8 cellular contexts compared by ENCODE assay signal in genomic region chr2:161244387-161245236, GRCh38.
DNase-seq lines count a peak whose midpoint lies in the region; ATAC-seq and TF ChIP-seq lines count a peak whose summit lies in the region.
"Not testable (repeated sequence)": the region's sequence is repeated elsewhere in the genome, so short reads cannot be mapped to it uniquely, and the experiment has no call there.

No MANE protein-coding gene starts in this region.

- not testable (repeated sequence) for TF ChIP-seq POLR2A in breast epithelium (IDR thresholded peaks at IDR 0.05)

- not testable (repeated sequence) for H3K4me1 ChIP-seq in breast epithelium

- DNase-seq in D341Med (ENCODE audit: low spot score) (peak; percentile 53), NCI-H2196 treated with DMSO at 0.1 percent for 48 hours (lab: John Stamatoyannopoulos, UW; ENCODE audit: unreplicated experiment) (peak; percentile 27), left colon (peak; percentile 68 to 77)
- peak; percentile 62 to 71 for DNase-seq in activated CD4-positive, alpha-beta T cell treated with anti-CD3 and anti-CD28 coated beads for 4 hours
- DNase-seq in breast epithelium (ENCODE audit: low spot score in 2 of 2): not testable (repeated sequence)
- DNase-seq in stimulated activated CD4-positive, alpha-beta T cell treated with anti-CD3 and anti-CD28 coated beads, Interleukin-2, amount 100 ng/mL, for 24 hours: peak; percentile 62 to 63

- H3K4me3 ChIP-seq in breast epithelium: peak overlapping the region; percentile 9 to 63 (median 47)

- not testable (repeated sequence) for H3K36me3 ChIP-seq in breast epithelium

- H3K9me3 ChIP-seq in breast epithelium: not testable (repeated sequence)

- peak overlapping the region; percentile 80 to 92 for H3K27ac ChIP-seq in breast epithelium

- H3K27me3 ChIP-seq in breast epithelium: not testable (repeated sequence)

- peak in 1 of 3 donors; percentile 29 for TF ChIP-seq CTCF in breast epithelium (IDR thresholded peaks at IDR 0.05)

- ATAC-seq in GM19397 (IDR thresholded peaks at IDR 0.05; ENCODE audit: unreplicated experiment) (peak; percentile 81), HG03064 (IDR thresholded peaks at IDR 0.05; ENCODE audit: low read depth, unreplicated experiment) (peak; percentile 74), left colon (peak; percentile 99)

- intact Hi-C loops in breast epithelium (cut with DNase I; ENCODE audit: low total_unique reads); left colon (cut with DNase I, micrococcal nuclease): not testable (repeated sequence)
